ENCODE assay signal across 10 cellular contexts in genomic region chr15:78050441-78050809, GRCh38. TPM values are rescaled to one million over a fixed set of nuclear protein-coding genes. Genes with fewer than 3 reads are reported as not detected.
DNase-seq lines count a peak whose midpoint lies in the region; ATAC-seq and TF ChIP-seq lines count a peak whose summit lies in the region.
"Had no signal": no experiment of that assay in that cellular context is flagged by ENCODE, and none has a peak within 500 bp of the region (broad histone marks: within the 10 kb centered on the region; RNA-seq: fewer than 3 reads in every experiment).

No MANE protein-coding gene starts in this region.

- TF ChIP-seq CTCF in Loucy (conservative IDR thresholded peaks at IDR 0.05; ENCODE audit: low read length) (no peak), lower leg skin (IDR thresholded peaks at IDR 0.05) (no peak)

- peaks cover 66% of the 10 kb centered on the region for H3K79me2 ChIP-seq in Loucy (ENCODE audit: insufficient read depth, low read length)

- no peak for TF ChIP-seq POLR2A in lower leg skin (IDR thresholded peaks at IDR 0.05)

- intact Hi-C loops in left colon (cut with DNase I, micrococcal nuclease) (no loop called here), lower leg skin (cut with DNase I; ENCODE audit: low total_unique reads) (no loop called here), posterior vena cava (cut with DNase I) (no loop called here)

- H3F3A ChIP-seq in Loucy (ENCODE audit: low read depth), result peaks cover 58% of the 10 kb centered on the region

- H3K4me2 ChIP-seq in Loucy (ENCODE audit: low read depth, low read length, poor library complexity, severe bottlenecking), result peak overlapping the region; percentile 81

- DNase-seq in GF-D8 (lab: John Stamatoyannopoulos, UW) (peak; percentile 83), left colon (no peak), NCI-H128 (lab: John Stamatoyannopoulos, UW; ENCODE audit: unreplicated experiment) (no peak), lower leg skin (ENCODE audit: low spot score in 2 of 2) (no peak), posterior vena cava (ENCODE audit: low spot score) (no peak), DMS53 treated with DMSO at 0.1 percent for 48 hours (lab: John Stamatoyannopoulos, UW; ENCODE audit: unreplicated experiment) (no peak)
- DNase-seq: left cardiac atrium had no signal

- H4K20me1 ChIP-seq in Loucy (ENCODE audit: insufficient read depth, low read length, poor library complexity, severe bottlenecking), result no peaks in the 10 kb centered on the region

- H3K4me3 ChIP-seq in Loucy (ENCODE audit: low read length, poor library complexity, severe bottlenecking), result peak overlapping the region; percentile 67
- H3K4me3 ChIP-seq in lower leg skin (ENCODE audit: low read depth, poor library complexity, severe bottlenecking), result no peak overlapping the region

- peaks cover 97% of the 10 kb centered on the region for H3K4me1 ChIP-seq in Loucy (ENCODE audit: insufficient read depth, low read length, poor library complexity, severe bottlenecking)

- peaks cover 37% of the 10 kb centered on the region for H3K36me3 ChIP-seq in Loucy (ENCODE audit: insufficient read depth, low read length)

- no peak overlapping the region for H2AFZ ChIP-seq in Loucy (ENCODE audit: low read length)

- no peaks in the 10 kb centered on the region for H3K9me3 ChIP-seq in Loucy (ENCODE audit: insufficient read depth, low read depth, low read length)

- peak; percentile 28 for ATAC-seq in GM21528 (IDR thresholded peaks at IDR 0.05; ENCODE audit: low FRiP score, unreplicated experiment)
- ATAC-seq in left colon, result peak; percentile 35
- ATAC-seq: HepG2 had no signal

- no peaks in the 10 kb centered on the region for H3K9me2 ChIP-seq in Loucy (replicated peaks; ENCODE audit: low read depth, low read length)

- no peaks in the 10 kb centered on the region for H3K27me3 ChIP-seq in Loucy (ENCODE audit: insufficient read depth, low read length, poor library complexity, severe bottlenecking)

- WGBS in lower leg skin, 2 donors, result 59 to 67% methylated on average over 1 of the region's 1 CpG

- peak overlapping the region; percentile 93 for H3K9ac ChIP-seq in Loucy (ENCODE audit: low read depth, low read length, poor library complexity, severe bottlenecking)

RNA-seq across cellular contexts. Expression of gene TBC1D2B, which starts 27.1 kb away (rescaled TPM):
- total RNA-seq in left colon (10 to 100 TPM; 41.3 to 63.5 TPM), lower leg skin (10 to 100 TPM; 32.4 to 41.7 (median 35.3) TPM), posterior vena cava (10 to 100 TPM; 46.5 to 57.9 TPM)

RNA-seq across cellular contexts. Expression of gene SH2D7, which starts 41.9 kb away (rescaled TPM):
- total RNA-seq in left colon, result 1 to 10 TPM in 1 of 2 donors, under 1 TPM in 1; 0.89 to 2.4 TPM
- not detected for total RNA-seq in lower leg skin
- not detected for total RNA-seq in posterior vena cava
- total RNA-seq: HepG2, left cardiac atrium had no signal
